8 cellular contexts compared by ENCODE assay signal in the genomic region with DNA sequence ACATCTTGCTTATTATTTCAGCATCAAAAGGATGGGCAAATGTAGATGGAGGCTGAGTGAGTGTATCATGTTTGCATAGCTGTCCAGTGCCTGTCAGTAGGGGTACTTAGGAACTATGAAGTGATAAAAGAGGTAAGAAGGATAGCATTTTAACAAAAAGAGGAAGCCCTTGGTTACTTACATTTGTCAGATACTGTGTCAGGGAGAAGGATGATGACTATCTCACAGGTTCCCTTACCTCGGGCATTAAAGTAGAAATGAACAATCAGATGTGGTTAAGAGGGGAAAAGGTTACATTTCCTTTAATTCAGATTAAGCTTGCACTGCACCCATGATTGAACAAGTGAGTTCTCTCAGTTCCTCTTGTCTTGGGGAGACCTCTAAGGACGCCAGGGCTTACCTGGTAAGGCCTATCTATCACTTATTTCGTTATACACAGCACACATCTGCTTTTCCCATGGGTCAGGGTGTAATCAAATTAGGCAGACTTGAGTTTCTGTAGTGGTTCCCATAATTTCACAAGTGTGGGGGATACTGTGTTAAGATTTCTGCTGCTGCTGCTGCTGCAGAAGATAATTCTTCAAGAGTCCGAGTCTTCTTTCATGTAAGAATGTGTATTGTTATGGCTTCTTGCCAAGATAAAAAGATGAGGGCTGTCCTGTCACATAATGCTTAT. TPM values are rescaled to one million over a fixed set of nuclear protein-coding genes. Genes with fewer than 3 reads are reported as not detected.
DNase-seq lines count a peak whose midpoint lies in the region; ATAC-seq and TF ChIP-seq lines count a peak whose summit lies in the region.

No MANE protein-coding gene starts in this region.

- H3K27ac ChIP-seq in esophagus squamous epithelium (peak overlapping the region; percentile 66 to 100 (median 90)), substantia nigra (ENCODE audit: low read depth, low read length, poor library complexity, severe bottlenecking) (peak overlapping the region; percentile 33)

- intact Hi-C loops in esophagus squamous epithelium (cut with DNase I), result loop anchor here (10.0 kb wide), 1 partner anchor 90 kb away; no protein-coding TSS in a partner anchor
- intact Hi-C loops in posterior cingulate gyrus (cut with DNase I), result loop anchor here (10.0 kb wide), 1 partner anchor 90 kb away; no protein-coding TSS in a partner anchor

- peaks cover 25 to 86% (median 33%) of the 10 kb centered on the region in 3 donors for H3K4me1 ChIP-seq in esophagus squamous epithelium

- H3K27me3 ChIP-seq in esophagus squamous epithelium, result no peaks in the 10 kb centered on the region

- 38 to 40% methylated on average over 4 of the region's 4 CpGs for WGBS in esophagus squamous epithelium, 2 donors

- H3K36me3 ChIP-seq in esophagus squamous epithelium, result peaks cover 4 to 40% (median 11%) of the 10 kb centered on the region in 3 donors

- no peaks in the 10 kb centered on the region for H3K9me3 ChIP-seq in esophagus squamous epithelium

- DNase-seq in AML-193 (lab: John Stamatoyannopoulos, UW), result peak; percentile 75 to 76
- DNase-seq in SK-N-DZ (ENCODE audit: low spot score), result peak; percentile 73
- no peak for DNase-seq in esophagus squamous epithelium (lab: John Stamatoyannopoulos, UW)
- DNase-seq in substantia nigra (lab: John Stamatoyannopoulos, UW), result no peak
- DNase-seq in posterior cingulate gyrus, result no peak
- DNase-seq in glomerular visceral epithelial cell (ENCODE audit: extremely low spot score), result no peak

- peak overlapping the region in 3 of 4 donors; percentile 73 to 98 (median 86) for H3K4me3 ChIP-seq in esophagus squamous epithelium

- ATAC-seq in GM19035 (IDR thresholded peaks at IDR 0.05; ENCODE audit: unreplicated experiment) (peak; percentile 70), HG03135 (IDR thresholded peaks at IDR 0.05; ENCODE audit: unreplicated experiment) (peak; percentile 71)

- TF ChIP-seq POLR2A in esophagus squamous epithelium (IDR thresholded peaks at IDR 0.05), result peak in 1 of 4 donors; percentile 24

- TF ChIP-seq CTCF in esophagus squamous epithelium (IDR thresholded peaks at IDR 0.05), result no peak

RNA-seq across cellular contexts. Expression of a gene that starts 4.5 kb away (rescaled TPM):
- polyA plus RNA-seq in SK-N-DZ (2014; cell fraction: cytosol; rRNA removed), result 25.5 and 26.1 TPM in 2 replicates
- 9.4 and 14.1 TPM in 2 replicates for polyA plus RNA-seq in SK-N-DZ (2014; cell fraction: nucleus; rRNA removed)
- 10 to 100 TPM; 30.3 to 80.7 (median 34.3) TPM for total RNA-seq in esophagus squamous epithelium

Comparison
In these comparisons a context has a peak if more than half of its experiments do, and no peak if none do; other contexts are left out.
1. DNase-seq: peak in AML-193 (2 of 2) and SK-N-DZ (single experiment); none in esophagus squamous epithelium (single experiment), substantia nigra (0 of 49), posterior cingulate gyrus (0 of 10) and glomerular visceral epithelial cell (single experiment).